In the genomic region with DNA sequence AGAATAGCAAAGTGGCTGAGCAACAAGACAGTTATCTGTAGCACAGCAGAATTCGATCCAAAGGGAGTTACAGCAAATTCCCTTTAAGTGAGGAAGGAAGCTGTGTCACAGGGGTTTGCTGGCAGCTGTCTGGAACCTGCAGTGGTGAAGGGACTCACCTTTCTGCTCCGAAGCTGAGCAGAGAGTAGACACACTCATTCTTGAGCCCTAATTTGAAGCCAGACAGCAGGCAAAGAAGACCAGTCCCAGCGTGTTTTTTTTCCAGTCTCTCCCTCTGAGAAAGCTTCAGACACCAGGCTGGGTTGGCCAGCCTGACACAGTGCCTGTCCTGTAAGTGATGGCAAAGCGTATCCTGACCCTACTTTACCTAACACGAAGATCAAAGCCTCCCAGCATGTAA, we compare ENCODE assay signal across 16 cellular contexts.
DNase-seq lines count a peak whose midpoint lies in the region; ATAC-seq and TF ChIP-seq lines count a peak whose summit lies in the region.
"Had no signal": no experiment of that assay in that cellular context is flagged by ENCODE, and none has a peak within 500 bp of the region (broad histone marks: within the 10 kb centered on the region; RNA-seq: fewer than 3 reads in every experiment).

No MANE protein-coding gene starts in this region.

- H3K14ac ChIP-seq in mesenchymal stem cell (ENCODE audit: low read length in 2 of 2) = no peak overlapping the region

- no peaks in the 10 kb centered on the region for H4K20me1 ChIP-seq in mammary epithelial cell (ENCODE audit: insufficient read depth, low read length)

- H3K79me1 ChIP-seq in mesenchymal stem cell (replicated peaks; ENCODE audit: low read length, poor library complexity, severe bottlenecking) = peaks cover 24% of the 10 kb centered on the region

- H3K27ac ChIP-seq in mammary epithelial cell (ENCODE audit: insufficient read depth, low read depth, low read length) (no peak overlapping the region), breast epithelium (no peak overlapping the region), dorsolateral prefrontal cortex (peak overlapping the region; percentile 2 to 98 (median 80)), mesenchymal stem cell (ENCODE audit: low read length, poor library complexity, severe bottlenecking) (no peak overlapping the region)
- H3K27ac ChIP-seq: C4-2B, KMS-11 had no signal

- H3K18ac ChIP-seq in mesenchymal stem cell (ENCODE audit: low read depth in 1 of 2, low read length in 2 of 2) = peak overlapping the region; percentile 28 to 82

- H3K27me3 ChIP-seq in mammary epithelial cell (ENCODE audit: insufficient read depth, low read length) (no peaks in the 10 kb centered on the region), breast epithelium (no peaks in the 10 kb centered on the region), dorsolateral prefrontal cortex (no peaks in the 10 kb centered on the region), mesenchymal stem cell (ENCODE audit: control insufficient read depth in 1 of 2, insufficient read depth in 1 of 2, low read length in 2 of 2) (no peaks in the 10 kb centered on the region)

- peak; percentile 50 for DNase-seq in mammary epithelial cell
- no peak for DNase-seq in breast epithelium (ENCODE audit: low spot score in 2 of 2)
- no peak for DNase-seq in dorsolateral prefrontal cortex
- DNase-seq in mesenchymal stem cell = no peak
- no peak for DNase-seq in NCI-H446 treated with DMSO at 0.1 percent for 48 hours (lab: John Stamatoyannopoulos, UW)
- no peak for DNase-seq in NCI-H2227 (lab: John Stamatoyannopoulos, UW; ENCODE audit: unreplicated experiment)
- DNase-seq: DMS79 treated with DMSO at 0.1 percent for 48 hours, GF-D8, MM.1S, NCI-H1105, NCI-H187, SIG-M5 had no signal

- H2AK5ac ChIP-seq in mesenchymal stem cell (ENCODE audit: low read length, severe bottlenecking) = peak overlapping the region; percentile 88

- no peak overlapping the region for H2BK120ac ChIP-seq in mesenchymal stem cell (ENCODE audit: low read depth, low read length)

- no peak for TF ChIP-seq POLR2A in breast epithelium (IDR thresholded peaks at IDR 0.05)

- H3K4me3 ChIP-seq in mammary epithelial cell (replicated peaks in 1 of 3; ENCODE audit: insufficient read depth in 1 of 3, low read depth in 2 of 3, low read length in 3 of 3) = no peak overlapping the region
- no peak overlapping the region for H3K4me3 ChIP-seq in breast epithelium
- H3K4me3 ChIP-seq in dorsolateral prefrontal cortex = peak overlapping the region in 3 of 59 donors; percentile 3 to 6 (median 6)
- H3K4me3 ChIP-seq in mesenchymal stem cell (ENCODE audit: insufficient read depth in 1 of 2, low read depth in 1 of 2, low read length in 2 of 2) = no peak overlapping the region

- peak overlapping the region; percentile 16 for H2BK15ac ChIP-seq in mesenchymal stem cell (ENCODE audit: low read depth, poor library complexity, severe bottlenecking)

- H2BK12ac ChIP-seq in mesenchymal stem cell (ENCODE audit: low read length in 2 of 2) = peak overlapping the region in 1 of 2 experiments; percentile 64

- no peak overlapping the region for H2BK5ac ChIP-seq in mesenchymal stem cell (ENCODE audit: low read depth, low read length, poor library complexity, severe bottlenecking)

- no peaks in the 10 kb centered on the region for H3K79me2 ChIP-seq in mammary epithelial cell (ENCODE audit: insufficient read depth, low read length)

- H3K4ac ChIP-seq in mesenchymal stem cell (ENCODE audit: low read depth in 1 of 2, low read length in 2 of 2) = no peak overlapping the region

- no peak overlapping the region for H4K8ac ChIP-seq in mesenchymal stem cell (ENCODE audit: low read length)

- peak overlapping the region; percentile 45 for H4K91ac ChIP-seq in mesenchymal stem cell (ENCODE audit: low read length)

- dilution Hi-C loops in mammary epithelial cell (cut with HindIII; ENCODE audit: low sequenced_read_pairs) = no loop called here

- H3K9me3 ChIP-seq in mammary epithelial cell (replicated peaks; ENCODE audit: insufficient read depth, low read length) (no peaks in the 10 kb centered on the region), breast epithelium (no peaks in the 10 kb centered on the region), mesenchymal stem cell (ENCODE audit: control insufficient read depth, low read length) (no peaks in the 10 kb centered on the region)

- WGBS in mammary epithelial cell (ENCODE audit: low coverage, missing lambda C conversion rate) = 67% methylated on average over 4 of the region's 5 CpGs
- WGBS in mesenchymal stem cell = 72% methylated on average over 5 of the region's 5 CpGs

- no peak for ATAC-seq in SK-N-SH treated with all-trans-retinoic acid at 6 μM for 48 hours
- no peak for ATAC-seq in HG02885 (IDR thresholded peaks at IDR 0.05; ENCODE audit: poor library complexity, unreplicated experiment)

- H3K36me3 ChIP-seq in mammary epithelial cell (ENCODE audit: insufficient read depth, low read length) (no peaks in the 10 kb centered on the region), breast epithelium (no peaks in the 10 kb centered on the region), mesenchymal stem cell (ENCODE audit: control insufficient read depth in 1 of 2, insufficient read depth in 2 of 2, low read depth in 1 of 2, low read length in 2 of 2) (peaks cover 0 to 8% of the 10 kb centered on the region in 2 experiments)

- no peak overlapping the region for H3K4me2 ChIP-seq in mammary epithelial cell (ENCODE audit: insufficient read depth, low read depth, low read length)
- H3K4me2 ChIP-seq in mesenchymal stem cell (ENCODE audit: low read length, poor library complexity, severe bottlenecking) = no peak overlapping the region
- H3K4me2 ChIP-seq: KMS-11 had no signal

- no peak overlapping the region for H3K23ac ChIP-seq in mesenchymal stem cell (ENCODE audit: low read length in 2 of 2)

- no peak overlapping the region for H2AFZ ChIP-seq in mammary epithelial cell (ENCODE audit: low read depth, low read length)
- no peak overlapping the region for H2AFZ ChIP-seq in mesenchymal stem cell (ENCODE audit: low read depth, low read length)

- in situ Hi-C loops in mammary epithelial cell (cut with MboI; ENCODE audit: low sequenced_read_pairs in 2 of 2) = no loop called here

- no peak overlapping the region for H3K9ac ChIP-seq in mammary epithelial cell (ENCODE audit: insufficient read depth, low read length)
- H3K9ac ChIP-seq in mesenchymal stem cell (ENCODE audit: low read length) = peak overlapping the region; percentile 26
- H3K9ac ChIP-seq: KMS-11 had no signal

- CTCF ChIA-PET in mammary epithelial cell (lab: Charles Lee; ENCODE audit: low non-redundant PET) = no interaction called here

- peaks cover 23% of the 10 kb centered on the region for H3K4me1 ChIP-seq in mammary epithelial cell (ENCODE audit: insufficient read depth, low read length)
- H3K4me1 ChIP-seq in breast epithelium = no peaks in the 10 kb centered on the region
- H3K4me1 ChIP-seq in mesenchymal stem cell (ENCODE audit: control insufficient read depth, insufficient read depth, low read depth, low read length) = peaks cover 15% of the 10 kb centered on the region

- TF ChIP-seq CTCF in mammary epithelial cell (conservative IDR thresholded peaks at IDR 0.05 in 1 of 2, IDR thresholded peaks at IDR 0.05 in 1 of 2; ENCODE audit: extremely low read depth in 1 of 2, insufficient read depth in 1 of 2, low read depth in 1 of 2, low read length in 2 of 2) (no peak), breast epithelium (IDR thresholded peaks at IDR 0.05) (no peak), dorsolateral prefrontal cortex (IDR thresholded peaks at IDR 0.05 in 54 of 56, conservative IDR thresholded peaks at IDR 0.05 in 2 of 56; ENCODE audit: low read depth in 1 of 56, partially characterized antibody in 56 of 56) (no peak)

- BruUV-seq in mammary epithelial cell (replicated peaks; lab: Mats Ljungman, UMichigan) = no TSS peak

- intact Hi-C loops in mammary epithelial cell (cut with micrococcal nuclease) (loop anchor here (5.0 to 10.0 kb wide), 3 partner anchors 173 to 360 kb away; no protein-coding TSS in a partner anchor), breast epithelium (cut with DNase I; ENCODE audit: low total_unique reads) (no loop called here), dorsolateral prefrontal cortex (cut with DNase I) (loop anchor here in 1 of 2 donors (5.0 kb wide), 1 partner anchor 45 kb away; no protein-coding TSS in a partner anchor)

TF ChIP-seq in SK-N-SH treated with all-trans-retinoic acid at 6 μM for 48 hours, 23 proteins besides CTCF, POLR2A, EP300 and RAD21 (continues in another document):
- TF ChIP-seq RARB (CRISPR knock-in tag; IDR thresholded peaks at IDR 0.05) = no peak
- TF ChIP-seq, protein P1, sequence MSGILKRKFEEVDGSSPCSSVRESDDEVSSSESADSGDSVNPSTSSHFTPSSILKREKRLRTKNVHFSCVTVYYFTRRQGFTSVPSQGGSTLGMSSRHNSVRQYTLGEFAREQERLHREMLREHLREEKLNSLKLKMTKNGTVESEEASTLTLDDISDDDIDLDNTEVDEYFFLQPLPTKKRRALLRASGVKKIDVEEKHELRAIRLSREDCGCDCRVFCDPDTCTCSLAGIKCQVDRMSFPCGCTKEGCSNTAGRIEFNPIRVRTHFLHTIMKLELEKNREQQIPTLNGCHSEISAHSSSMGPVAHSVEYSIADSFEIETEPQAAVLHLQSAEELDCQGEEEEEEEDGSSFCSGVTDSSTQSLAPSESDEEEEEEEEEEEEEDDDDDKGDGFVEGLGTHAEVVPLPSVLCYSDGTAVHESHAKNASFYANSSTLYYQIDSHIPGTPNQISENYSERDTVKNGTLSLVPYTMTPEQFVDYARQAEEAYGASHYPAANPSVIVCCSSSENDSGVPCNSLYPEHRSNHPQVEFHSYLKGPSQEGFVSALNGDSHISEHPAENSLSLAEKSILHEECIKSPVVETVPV (CRISPR knock-in tag; IDR thresholded peaks at IDR 0.05) = no peak
- no peak for TF ChIP-seq ZC3H10 (CRISPR knock-in tag; IDR thresholded peaks at IDR 0.05)
- TF ChIP-seq ISL1 (CRISPR knock-in tag; IDR thresholded peaks at IDR 0.05) = no peak
- no peak for TF ChIP-seq ZFP30 (CRISPR knock-in tag; IDR thresholded peaks at IDR 0.05)
- TF ChIP-seq, protein P2, sequence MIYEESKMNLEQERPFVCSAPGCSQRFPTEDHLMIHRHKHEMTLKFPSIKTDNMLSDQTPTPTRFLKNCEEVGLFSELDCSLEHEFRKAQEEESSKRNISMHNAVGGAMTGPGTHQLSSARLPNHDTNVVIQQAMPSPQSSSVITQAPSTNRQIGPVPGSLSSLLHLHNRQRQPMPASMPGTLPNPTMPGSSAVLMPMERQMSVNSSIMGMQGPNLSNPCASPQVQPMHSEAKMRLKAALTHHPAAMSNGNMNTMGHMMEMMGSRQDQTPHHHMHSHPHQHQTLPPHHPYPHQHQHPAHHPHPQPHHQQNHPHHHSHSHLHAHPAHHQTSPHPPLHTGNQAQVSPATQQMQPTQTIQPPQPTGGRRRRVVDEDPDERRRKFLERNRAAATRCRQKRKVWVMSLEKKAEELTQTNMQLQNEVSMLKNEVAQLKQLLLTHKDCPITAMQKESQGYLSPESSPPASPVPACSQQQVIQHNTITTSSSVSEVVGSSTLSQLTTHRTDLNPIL (CRISPR knock-in tag; IDR thresholded peaks at IDR 0.05; ENCODE audit: low read depth) = no peak
- no peak for TF ChIP-seq TCF4 (CRISPR knock-in tag; IDR thresholded peaks at IDR 0.05; ENCODE audit: borderline replicate concordance)
- TF ChIP-seq TOX (CRISPR knock-in tag; IDR thresholded peaks at IDR 0.05; ENCODE audit: borderline replicate concordance) = no peak

Comparison
In these comparisons a context has a peak if more than half of its experiments do, and no peak if none do; other contexts are left out.
1. H3K27ac ChIP-seq: peak in dorsolateral prefrontal cortex (59 of 59); none in mammary epithelial cell (single experiment), breast epithelium (0 of 2) and mesenchymal stem cell (single experiment).